11 cellular contexts compared by ENCODE assay signal in the genomic region with DNA sequence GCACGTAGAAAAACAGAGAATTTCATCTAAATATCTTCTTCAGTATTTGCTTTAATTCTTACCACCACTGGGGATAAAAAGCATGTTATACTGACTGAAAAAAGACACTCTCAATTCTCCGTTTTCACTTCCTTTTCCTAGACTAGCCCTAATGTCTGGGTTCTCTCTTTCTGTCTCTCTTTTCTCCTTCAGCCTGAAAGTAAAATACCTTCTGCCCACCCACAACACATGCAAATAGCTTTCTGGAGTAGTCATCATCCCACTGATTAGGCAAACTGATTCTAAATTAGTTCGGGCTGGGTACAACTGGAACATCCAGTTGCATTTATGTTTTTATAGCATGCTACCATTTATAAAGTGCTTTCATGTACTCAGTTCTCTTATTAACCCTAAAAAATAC.
DNase-seq lines count a peak whose midpoint lies in the region; ATAC-seq and TF ChIP-seq lines count a peak whose summit lies in the region.
"Had no signal": no experiment of that assay in that cellular context is flagged by ENCODE, and none has a peak within 500 bp of the region (broad histone marks: within the 10 kb centered on the region; RNA-seq: fewer than 3 reads in every experiment).

No MANE protein-coding gene starts in this region.

- H3K27ac Mint-ChIP-seq in activated CD8-positive, alpha-beta memory T cell treated with anti-CD3 and anti-CD28 coated beads, Interleukin-2, amount 10 ng/mL, durations not matched to agents 7 days and 5 days, result no peak overlapping the region
- H3K27ac Mint-ChIP-seq: activated naive CD8-positive, alpha-beta T cell had no signal

- H3K27me3 ChIP-seq in breast epithelium, result no peaks in the 10 kb centered on the region

- no peaks in the 10 kb centered on the region for H3K4me1 ChIP-seq in breast epithelium
- H3K4me1 ChIP-seq: prostate gland had no signal

- DNase-seq in GM12865 (ENCODE audit: low read depth), result peak; percentile 14
- DNase-seq in choroid plexus epithelial cell (ENCODE audit: low read depth), result peak; percentile 63
- DNase-seq in NCI-H2107 treated with DMSO at 0.1 percent for 48 hours (lab: John Stamatoyannopoulos, UW; ENCODE audit: unreplicated experiment), result no peak
- DNase-seq in activated gamma-delta T cell (lab: John Stamatoyannopoulos, UW), result no peak
- no peak for DNase-seq in activated CD8-positive, alpha-beta memory T cell treated with anti-CD3 and anti-CD28 coated beads, Interleukin-2, amount 10 ng/mL, durations not matched to agents 7 days and 5 days
- DNase-seq in breast epithelium (ENCODE audit: low spot score in 2 of 2), result no peak
- DNase-seq: Karpas-422 had no signal

- ATAC-seq in GM21390 (IDR thresholded peaks at IDR 0.05; ENCODE audit: unreplicated experiment) (peak; percentile 94), HG03159 (IDR thresholded peaks at IDR 0.05; ENCODE audit: unreplicated experiment) (peak; percentile 71)
- ATAC-seq in activated CD8-positive, alpha-beta memory T cell treated with anti-CD3 and anti-CD28 coated beads, Interleukin-2, amount 10 ng/mL, durations not matched to agents 7 days and 5 days, result no peak

- intact Hi-C loops in breast epithelium (cut with DNase I; ENCODE audit: low total_unique reads), result no loop called here

- no peaks in the 10 kb centered on the region for H3K4me1 Mint-ChIP-seq in activated CD8-positive, alpha-beta memory T cell treated with anti-CD3 and anti-CD28 coated beads, Interleukin-2, amount 10 ng/mL, durations not matched to agents 7 days and 5 days

- no peak for TF ChIP-seq POLR2A in breast epithelium (IDR thresholded peaks at IDR 0.05)

- no peaks in the 10 kb centered on the region for H3K36me3 Mint-ChIP-seq in activated CD8-positive, alpha-beta memory T cell treated with anti-CD3 and anti-CD28 coated beads, Interleukin-2, amount 10 ng/mL, durations not matched to agents 7 days and 5 days
- H3K36me3 Mint-ChIP-seq: activated naive CD8-positive, alpha-beta T cell had no signal

- CTCF ChIA-PET in activated CD8-positive, alpha-beta memory T cell treated with anti-CD3 and anti-CD28 coated beads, Interleukin-2, amount 10 ng/mL, durations not matched to agents 7 days and 5 days (lab: Charles Lee), result no interaction called here

- H3K4me3 Mint-ChIP-seq in activated CD8-positive, alpha-beta memory T cell treated with anti-CD3 and anti-CD28 coated beads, Interleukin-2, amount 10 ng/mL, durations not matched to agents 7 days and 5 days, result no peak overlapping the region
- H3K4me3 Mint-ChIP-seq: activated naive CD8-positive, alpha-beta T cell had no signal

- H3K36me3 ChIP-seq in breast epithelium, result no peaks in the 10 kb centered on the region
- H3K36me3 ChIP-seq: prostate gland had no signal

- TF ChIP-seq CTCF in GM12865 (IDR thresholded peaks at IDR 0.05; ENCODE audit: insufficient read depth, low read depth, low read length, missing control alignments) (no peak), choroid plexus epithelial cell (conservative IDR thresholded peaks at IDR 0.05; ENCODE audit: low read depth, low read length) (no peak), breast epithelium (IDR thresholded peaks at IDR 0.05) (no peak)

- H3K27ac ChIP-seq in breast epithelium, result no peak overlapping the region
- H3K27ac ChIP-seq: prostate gland had no signal

- H3K4me3 ChIP-seq in GM12865 (ENCODE audit: low read depth, low read length) (no peak overlapping the region), choroid plexus epithelial cell (ENCODE audit: low read depth, low read length) (no peak overlapping the region), breast epithelium (no peak overlapping the region)
- H3K4me3 ChIP-seq: prostate gland had no signal

- no peaks in the 10 kb centered on the region for H3K27me3 Mint-ChIP-seq in activated CD8-positive, alpha-beta memory T cell treated with anti-CD3 and anti-CD28 coated beads, Interleukin-2, amount 10 ng/mL, durations not matched to agents 7 days and 5 days
- H3K27me3 Mint-ChIP-seq: activated naive CD8-positive, alpha-beta T cell had no signal

- no peaks in the 10 kb centered on the region for H3K9me3 ChIP-seq in breast epithelium
- H3K9me3 ChIP-seq: prostate gland had no signal

- H3K9me3 Mint-ChIP-seq in activated CD8-positive, alpha-beta memory T cell treated with anti-CD3 and anti-CD28 coated beads, Interleukin-2, amount 10 ng/mL, durations not matched to agents 7 days and 5 days (ENCODE audit: low read depth), result peaks cover 2% of the 10 kb centered on the region

Comparison
In these comparisons a context has a peak if more than half of its experiments do, and no peak if none do; other contexts are left out.
1. DNase-seq: peak in GM12865 (single experiment) and choroid plexus epithelial cell (single experiment); none in NCI-H2107 treated with DMSO at 0.1 percent for 48 hours (single experiment), activated gamma-delta T cell (single experiment), activated CD8-positive, alpha-beta memory T cell treated with anti-CD3 and anti-CD28 coated beads, Interleukin-2, amount 10 ng/mL, durations not matched to agents 7 days and 5 days (single experiment) and breast epithelium (0 of 2).